In the genomic region with DNA sequence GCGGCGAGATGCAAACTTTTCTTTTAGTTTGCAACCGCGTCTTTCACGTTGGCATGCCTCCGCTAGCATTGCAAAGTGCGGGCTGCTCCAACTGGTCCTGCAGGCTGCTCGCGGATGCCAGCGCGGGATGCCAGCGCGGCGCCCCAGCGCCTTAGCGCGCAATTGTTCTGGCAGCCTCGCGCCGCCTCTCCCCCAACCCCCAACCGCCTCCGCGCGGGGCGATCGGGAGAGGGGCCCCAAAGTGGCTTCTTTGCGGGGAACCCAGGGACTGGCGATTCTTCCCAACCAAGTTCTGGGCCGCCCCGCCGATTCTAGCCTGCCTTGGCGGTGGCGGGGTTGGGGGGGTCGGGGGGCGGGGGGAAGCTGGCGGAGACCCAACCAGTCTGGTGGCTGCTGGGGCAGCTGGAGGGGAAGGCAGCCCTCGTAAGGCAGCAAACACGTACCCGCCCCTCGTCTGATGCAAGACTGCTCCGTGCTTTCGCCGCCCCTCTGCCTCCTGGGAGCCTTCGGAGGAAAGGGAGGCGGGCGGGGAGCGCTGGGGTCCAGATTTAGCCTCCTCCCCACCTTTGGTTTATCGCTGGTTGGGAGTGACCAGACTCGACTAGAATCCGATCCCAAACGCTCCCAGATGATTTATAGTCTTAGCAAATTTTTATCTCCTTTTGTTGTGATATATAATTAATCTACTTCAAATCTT, we compare ENCODE assay signal across 1 cellular context.
A peak's percentile ranks its signal among the peaks of the same experiment; 100 is the strongest.
TF ChIP-seq lines count a peak whose summit lies in the region.

No MANE protein-coding gene starts in this region.

TF ChIP-seq in K562, 482 proteins besides CTCF, POLR2A, EP300 and RAD21 (continued from another document and continues in another):
- no peak for TF ChIP-seq E2F8 (IDR thresholded peaks at IDR 0.05; ENCODE audit: low read depth, partially characterized antibody)
- TF ChIP-seq, protein P1, sequence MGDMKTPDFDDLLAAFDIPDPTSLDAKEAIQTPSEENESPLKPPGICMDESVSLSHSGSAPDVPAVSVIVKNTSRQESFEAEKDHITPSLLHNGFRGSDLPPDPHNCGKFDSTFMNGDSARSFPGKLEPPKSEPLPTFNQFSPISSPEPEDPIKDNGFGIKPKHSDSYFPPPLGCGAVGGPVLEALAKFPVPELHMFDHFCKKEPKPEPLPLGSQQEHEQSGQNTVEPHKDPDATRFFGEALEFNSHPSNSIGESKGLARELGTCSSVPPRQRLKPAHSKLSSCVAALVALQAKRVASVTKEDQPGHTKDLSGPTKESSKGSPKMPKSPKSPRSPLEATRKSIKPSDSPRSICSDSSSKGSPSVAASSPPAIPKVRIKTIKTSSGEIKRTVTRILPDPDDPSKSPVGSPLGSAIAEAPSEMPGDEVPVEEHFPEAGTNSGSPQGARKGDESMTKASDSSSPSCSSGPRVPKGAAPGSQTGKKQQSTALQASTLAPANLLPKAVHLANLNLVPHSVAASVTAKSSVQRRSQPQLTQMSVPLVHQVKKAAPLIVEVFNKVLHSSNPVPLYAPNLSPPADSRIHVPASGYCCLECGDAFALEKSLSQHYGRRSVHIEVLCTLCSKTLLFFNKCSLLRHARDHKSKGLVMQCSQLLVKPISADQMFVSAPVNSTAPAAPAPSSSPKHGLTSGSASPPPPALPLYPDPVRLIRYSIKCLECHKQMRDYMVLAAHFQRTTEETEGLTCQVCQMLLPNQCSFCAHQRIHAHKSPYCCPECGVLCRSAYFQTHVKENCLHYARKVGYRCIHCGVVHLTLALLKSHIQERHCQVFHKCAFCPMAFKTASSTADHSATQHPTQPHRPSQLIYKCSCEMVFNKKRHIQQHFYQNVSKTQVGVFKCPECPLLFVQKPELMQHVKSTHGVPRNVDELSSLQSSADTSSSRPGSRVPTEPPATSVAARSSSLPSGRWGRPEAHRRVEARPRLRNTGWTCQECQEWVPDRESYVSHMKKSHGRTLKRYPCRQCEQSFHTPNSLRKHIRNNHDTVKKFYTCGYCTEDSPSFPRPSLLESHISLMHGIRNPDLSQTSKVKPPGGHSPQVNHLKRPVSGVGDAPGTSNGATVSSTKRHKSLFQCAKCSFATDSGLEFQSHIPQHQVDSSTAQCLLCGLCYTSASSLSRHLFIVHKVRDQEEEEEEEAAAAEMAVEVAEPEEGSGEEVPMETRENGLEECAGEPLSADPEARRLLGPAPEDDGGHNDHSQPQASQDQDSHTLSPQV (IDR thresholded peaks at IDR 0.05): no peak
- no peak for TF ChIP-seq TCF7 (IDR thresholded peaks at IDR 0.05; ENCODE audit: borderline replicate concordance)
- no peak for TF ChIP-seq NFE2 (IDR thresholded peaks at IDR 0.05; ENCODE audit: low read depth)
- no peak for TF ChIP-seq NR0B1 (IDR thresholded peaks at IDR 0.05; ENCODE audit: partially characterized antibody)
- TF ChIP-seq MCM2 (IDR thresholded peaks at IDR 0.05; ENCODE audit: low read depth): no peak
- TF ChIP-seq CGGBP1 (CRISPR knock-in tag; IDR thresholded peaks at IDR 0.05): no peak
- TF ChIP-seq KAT7 (CRISPR knock-in tag; IDR thresholded peaks at IDR 0.05; ENCODE audit: borderline replicate concordance): no peak
- TF ChIP-seq ZNF398 (CRISPR knock-in tag; IDR thresholded peaks at IDR 0.05): no peak
- TF ChIP-seq ESRRA (IDR thresholded peaks at IDR 0.05; ENCODE audit: borderline replicate concordance, low read depth): no peak
- peak; percentile 22; the same call in 1 of the 2 replicates for TF ChIP-seq SMARCA4 (IDR thresholded peaks at IDR 0.05)
- TF ChIP-seq ZNF384 (IDR thresholded peaks at IDR 0.05; ENCODE audit: low read depth, low read length): no peak
- TF ChIP-seq STAT6 (CRISPR knock-in tag; IDR thresholded peaks at IDR 0.05): no peak
- TF ChIP-seq FOXJ2 (tag; IDR thresholded peaks at IDR 0.05): no peak
- TF ChIP-seq, protein P2, sequence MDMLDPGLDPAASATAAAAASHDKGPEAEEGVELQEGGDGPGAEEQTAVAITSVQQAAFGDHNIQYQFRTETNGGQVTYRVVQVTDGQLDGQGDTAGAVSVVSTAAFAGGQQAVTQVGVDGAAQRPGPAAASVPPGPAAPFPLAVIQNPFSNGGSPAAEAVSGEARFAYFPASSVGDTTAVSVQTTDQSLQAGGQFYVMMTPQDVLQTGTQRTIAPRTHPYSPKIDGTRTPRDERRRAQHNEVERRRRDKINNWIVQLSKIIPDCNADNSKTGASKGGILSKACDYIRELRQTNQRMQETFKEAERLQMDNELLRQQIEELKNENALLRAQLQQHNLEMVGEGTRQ (CRISPR knock-in tag; IDR thresholded peaks at IDR 0.05): no peak
- TF ChIP-seq PRMT5 (CRISPR knock-in tag; IDR thresholded peaks at IDR 0.05): no peak
- TF ChIP-seq MLLT1 (IDR thresholded peaks at IDR 0.05): no peak
- no peak for TF ChIP-seq DACH1 (IDR thresholded peaks at IDR 0.05; ENCODE audit: partially characterized antibody)
- TF ChIP-seq ZNF668 (CRISPR knock-in tag; IDR thresholded peaks at IDR 0.05): no peak
- TF ChIP-seq SP1 (CRISPR knock-in tag; IDR thresholded peaks at IDR 0.05): no peak
- TF ChIP-seq PHF21A (IDR thresholded peaks at IDR 0.05; ENCODE audit: borderline replicate concordance, low read depth): no peak
- TF ChIP-seq BRF1 (IDR thresholded peaks at IDR 0.05; ENCODE audit: borderline replicate concordance, extremely low read depth, insufficient read length): no peak
- no peak for TF ChIP-seq ZNF24 (IDR thresholded peaks at IDR 0.05)
- TF ChIP-seq, protein P3, sequence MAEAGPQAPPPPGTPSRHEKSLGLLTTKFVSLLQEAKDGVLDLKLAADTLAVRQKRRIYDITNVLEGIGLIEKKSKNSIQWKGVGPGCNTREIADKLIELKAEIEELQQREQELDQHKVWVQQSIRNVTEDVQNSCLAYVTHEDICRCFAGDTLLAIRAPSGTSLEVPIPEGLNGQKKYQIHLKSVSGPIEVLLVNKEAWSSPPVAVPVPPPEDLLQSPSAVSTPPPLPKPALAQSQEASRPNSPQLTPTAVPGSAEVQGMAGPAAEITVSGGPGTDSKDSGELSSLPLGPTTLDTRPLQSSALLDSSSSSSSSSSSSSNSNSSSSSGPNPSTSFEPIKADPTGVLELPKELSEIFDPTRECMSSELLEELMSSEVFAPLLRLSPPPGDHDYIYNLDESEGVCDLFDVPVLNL (CRISPR knock-in tag; IDR thresholded peaks at IDR 0.05; ENCODE audit: low read depth): no peak
- TF ChIP-seq, protein P4, sequence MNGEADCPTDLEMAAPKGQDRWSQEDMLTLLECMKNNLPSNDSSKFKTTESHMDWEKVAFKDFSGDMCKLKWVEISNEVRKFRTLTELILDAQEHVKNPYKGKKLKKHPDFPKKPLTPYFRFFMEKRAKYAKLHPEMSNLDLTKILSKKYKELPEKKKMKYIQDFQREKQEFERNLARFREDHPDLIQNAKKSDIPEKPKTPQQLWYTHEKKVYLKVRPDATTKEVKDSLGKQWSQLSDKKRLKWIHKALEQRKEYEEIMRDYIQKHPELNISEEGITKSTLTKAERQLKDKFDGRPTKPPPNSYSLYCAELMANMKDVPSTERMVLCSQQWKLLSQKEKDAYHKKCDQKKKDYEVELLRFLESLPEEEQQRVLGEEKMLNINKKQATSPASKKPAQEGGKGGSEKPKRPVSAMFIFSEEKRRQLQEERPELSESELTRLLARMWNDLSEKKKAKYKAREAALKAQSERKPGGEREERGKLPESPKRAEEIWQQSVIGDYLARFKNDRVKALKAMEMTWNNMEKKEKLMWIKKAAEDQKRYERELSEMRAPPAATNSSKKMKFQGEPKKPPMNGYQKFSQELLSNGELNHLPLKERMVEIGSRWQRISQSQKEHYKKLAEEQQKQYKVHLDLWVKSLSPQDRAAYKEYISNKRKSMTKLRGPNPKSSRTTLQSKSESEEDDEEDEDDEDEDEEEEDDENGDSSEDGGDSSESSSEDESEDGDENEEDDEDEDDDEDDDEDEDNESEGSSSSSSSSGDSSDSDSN (IDR thresholded peaks at IDR 0.05; ENCODE audit: borderline replicate concordance in 1 of 2, low read depth in 2 of 2, low read length in 2 of 2): peak in 1 of 2 experiments; percentile 77; a peak in 2 of 4 replicates
- no peak for TF ChIP-seq ILF3 (IDR thresholded peaks at IDR 0.05; ENCODE audit: borderline replicate concordance)
- TF ChIP-seq CREB3 (tag; conservative IDR thresholded peaks at IDR 0.05; ENCODE audit: low read depth): no peak
- peak; percentile 15 for TF ChIP-seq SMAD1 (IDR thresholded peaks at IDR 0.05; ENCODE audit: low read depth, low read length, partially characterized antibody)
- TF ChIP-seq CHD1 (IDR thresholded peaks at IDR 0.05; ENCODE audit: low read length): peak; percentile 24
- TF ChIP-seq ZNF445 (CRISPR knock-in tag; IDR thresholded peaks at IDR 0.05; ENCODE audit: low read depth): no peak
- peak; percentile 26 for TF ChIP-seq CCNT2 (IDR thresholded peaks at IDR 0.05; ENCODE audit: borderline replicate concordance, extremely low read depth, insufficient read length, low read depth, low read length)
- no peak for TF ChIP-seq FIP1L1 (IDR thresholded peaks at IDR 0.05; ENCODE audit: low read depth, low read length, poor library complexity, severe bottlenecking)
- TF ChIP-seq MXI1 (IDR thresholded peaks at IDR 0.05; ENCODE audit: low read depth, low read length): no peak
- peak; percentile 92 for TF ChIP-seq RBM22 (IDR thresholded peaks at IDR 0.05; ENCODE audit: low read depth, low read length, poor library complexity, severe bottlenecking)
